ENCODE assay signal across 16 cellular contexts in genomic region chr13:100650321-100650720, GRCh38. TPM values are rescaled to one million over a fixed set of nuclear protein-coding genes. Genes with fewer than 3 reads are reported as not detected.
A peak's percentile ranks its signal among the peaks of the same experiment; 100 is the strongest.
DNase-seq lines count a peak whose midpoint lies in the region; FAIRE-seq and TF ChIP-seq lines count a peak whose summit lies in the region.
"Had no signal": no experiment of that assay in that cellular context is flagged by ENCODE, and none has a peak within 500 bp of the region (broad histone marks: within the 10 kb centered on the region; RNA-seq: fewer than 3 reads in every experiment).

No MANE protein-coding gene starts in this region.

- DNase-seq in NCI-H2107 treated with DMSO at 0.1 percent for 48 hours (lab: John Stamatoyannopoulos, UW; ENCODE audit: unreplicated experiment) (peak; percentile 65), bronchial epithelial cell (ENCODE audit: low read depth) (no peak), nucleus accumbens (lab: John Stamatoyannopoulos, UW) (peak in 54 of 56 donors; percentile 33 to 96 (median 80)), activated gamma-delta T cell treated with Interleukin-2 at 50 U/mL for 16 hours (no peak), cardiac septum (ENCODE audit: low spot score) (no peak)
- DNase-seq in activated CD8-positive, alpha-beta memory T cell treated with anti-CD3 and anti-CD28 coated beads for 24 hours: no peak
- no peak for DNase-seq in activated CD4-positive, alpha-beta T cell treated with anti-CD3 and anti-CD28 coated beads, Interleukin-2, amount 10 ng/mL, durations not matched to agents 7 days and 5 days
- DNase-seq: activated naive CD4-positive, alpha-beta T cell; COR-L47; GDM1; MM.1S; NCI-H510A treated with DMSO at 0.1 percent for 48 hours; SW 1271 had no signal

- H3K4me3 Mint-ChIP-seq in activated CD4-positive, alpha-beta T cell treated with anti-CD3 and anti-CD28 coated beads, Interleukin-2, amount 10 ng/mL, durations not matched to agents 7 days and 5 days: no peak overlapping the region
- H3K4me3 Mint-ChIP-seq: stimulated activated naive CD8-positive, alpha-beta T cell treated with anti-CD3 and anti-CD28 coated beads, Interleukin-15, Interleukin-2, amounts not matched to agents 100 ng/mL and 50 ng/mL, for 24 hours had no signal

- H3K27me3 ChIP-seq in bronchial epithelial cell (ENCODE audit: control insufficient read depth, insufficient read depth, low read length): no peaks in the 10 kb centered on the region

- H3K27me3 Mint-ChIP-seq in activated CD4-positive, alpha-beta T cell treated with anti-CD3 and anti-CD28 coated beads, Interleukin-2, amount 10 ng/mL, durations not matched to agents 7 days and 5 days: no peaks in the 10 kb centered on the region
- H3K27me3 Mint-ChIP-seq: stimulated activated naive CD8-positive, alpha-beta T cell treated with anti-CD3 and anti-CD28 coated beads, Interleukin-15, Interleukin-2, amounts not matched to agents 100 ng/mL and 50 ng/mL, for 24 hours had no signal

- H3K4me3 ChIP-seq in HEK293 (ENCODE audit: low read depth, low read length): no peak overlapping the region
- no peak overlapping the region for H3K4me3 ChIP-seq in bronchial epithelial cell (ENCODE audit: low read depth, low read length)

- no peak overlapping the region for H3K27ac ChIP-seq in HEK293 (ENCODE audit: extremely low read depth, low read depth, low read length)

- no peaks in the 10 kb centered on the region for H3K4me1 ChIP-seq in HEK293 (ENCODE audit: control insufficient read depth, insufficient read depth, low read length)

- intact Hi-C loops in cardiac septum (cut with DNase I): no loop called here

- peaks cover 0 to 9% of the 10 kb centered on the region in 2 experiments for H3K36me3 ChIP-seq in HEK293 (ENCODE audit: control insufficient read depth in 2 of 2, insufficient read depth in 1 of 2, low read length in 2 of 2)
- H3K36me3 ChIP-seq in bronchial epithelial cell (ENCODE audit: control insufficient read depth, insufficient read depth, low read length): peaks cover 1% of the 10 kb centered on the region

- FAIRE-seq in bronchial epithelial cell (lab: Jason Lieb, UNC): peak; percentile 52
- FAIRE-seq: RCC 7860 had no signal

- no peaks in the 10 kb centered on the region for H3K4me1 Mint-ChIP-seq in activated CD4-positive, alpha-beta T cell treated with anti-CD3 and anti-CD28 coated beads, Interleukin-2, amount 10 ng/mL, durations not matched to agents 7 days and 5 days

- H3K27ac Mint-ChIP-seq in activated CD4-positive, alpha-beta T cell treated with anti-CD3 and anti-CD28 coated beads, Interleukin-2, amount 10 ng/mL, durations not matched to agents 7 days and 5 days: no peak overlapping the region
- H3K27ac Mint-ChIP-seq: stimulated activated naive CD8-positive, alpha-beta T cell treated with anti-CD3 and anti-CD28 coated beads, Interleukin-15, Interleukin-2, amounts not matched to agents 100 ng/mL and 50 ng/mL, for 24 hours had no signal

- H3K9me3 Mint-ChIP-seq in activated CD4-positive, alpha-beta T cell treated with anti-CD3 and anti-CD28 coated beads, Interleukin-2, amount 10 ng/mL, durations not matched to agents 7 days and 5 days: no peaks in the 10 kb centered on the region
- H3K9me3 Mint-ChIP-seq: stimulated activated naive CD8-positive, alpha-beta T cell treated with anti-CD3 and anti-CD28 coated beads, Interleukin-15, Interleukin-2, amounts not matched to agents 100 ng/mL and 50 ng/mL, for 24 hours had no signal

- no peaks in the 10 kb centered on the region for H3K9me3 ChIP-seq in HEK293 (ENCODE audit: control insufficient read depth, insufficient read depth, low read depth, low read length)

- peaks cover 36% of the 10 kb centered on the region for H3K36me3 Mint-ChIP-seq in activated CD4-positive, alpha-beta T cell treated with anti-CD3 and anti-CD28 coated beads, Interleukin-2, amount 10 ng/mL, durations not matched to agents 7 days and 5 days (ENCODE audit: low read depth)

- no peak for TF ChIP-seq CTCF in HEK293 (tag by site-specific recombination; IDR thresholded peaks at IDR 0.05)
- no peak for TF ChIP-seq CTCF in bronchial epithelial cell (IDR thresholded peaks at IDR 0.05; ENCODE audit: insufficient read depth, low read length, severe bottlenecking)

- CTCF ChIA-PET in HEK293 (lab: Yijun Ruan, JAX): no interaction called here
- CTCF ChIA-PET in activated CD4-positive, alpha-beta T cell treated with anti-CD3 and anti-CD28 coated beads, Interleukin-2, amount 10 ng/mL, durations not matched to agents 7 days and 5 days (lab: Charles Lee): no interaction called here

- POLR2A ChIA-PET in HEK293 (lab: Yijun Ruan, JAX): no interaction called here
- POLR2A ChIA-PET in activated CD4-positive, alpha-beta T cell treated with anti-CD3 and anti-CD28 coated beads, Interleukin-2, amount 10 ng/mL, durations not matched to agents 7 days and 5 days (lab: Charles Lee): no interaction called here

TF ChIP-seq in HEK293, 187 proteins besides CTCF, POLR2A, EP300 and RAD21:
- no peak for TF ChIP-seq ZNF202 (tag by site-specific recombination; IDR thresholded peaks at IDR 0.05; ENCODE audit: borderline replicate concordance)
- no peak for TF ChIP-seq ZNF610 (tag by site-specific recombination; IDR thresholded peaks at IDR 0.05; ENCODE audit: borderline replicate concordance)
- 0 out of 2 replicates have a peak, but pooled peaks have one; percentile 18 for TF ChIP-seq SCRT2 (tag by site-specific recombination; IDR thresholded peaks at IDR 0.05)
- no peak for TF ChIP-seq HOXC10 (CRISPR knock-in tag; IDR thresholded peaks at IDR 0.05)
- no peak for TF ChIP-seq ZNF830 (tag by site-specific recombination; IDR thresholded peaks at IDR 0.05; ENCODE audit: low read depth)
- TF ChIP-seq ZNF768 (tag by site-specific recombination; IDR thresholded peaks at IDR 0.05): no peak

RNA-seq across cellular contexts. Expression of gene TMTC4, which starts 24.3 kb away (rescaled TPM):
- total RNA-seq in bronchial epithelial cell (15.7 and 17.1 TPM in 2 replicates), cardiac septum (7.8 TPM)
- total RNA-seq in activated CD4-positive, alpha-beta T cell treated with anti-CD3 and anti-CD28 coated beads, Interleukin-2, amount 10 ng/mL, durations not matched to agents 7 days and 5 days: 10 to 100 TPM; 27.1 to 28.4 TPM

Comparison
In these comparisons a context has a peak if more than half of its experiments do, and no peak if none do; other contexts are left out.
1. DNase-seq: peak in NCI-H2107 treated with DMSO at 0.1 percent for 48 hours (single experiment) and nucleus accumbens (54 of 56); none in bronchial epithelial cell (single experiment), activated gamma-delta T cell treated with Interleukin-2 at 50 U/mL for 16 hours (single experiment), activated CD8-positive, alpha-beta memory T cell treated with anti-CD3 and anti-CD28 coated beads for 24 hours (single experiment), activated CD4-positive, alpha-beta T cell treated with anti-CD3 and anti-CD28 coated beads, Interleukin-2, amount 10 ng/mL, durations not matched to agents 7 days and 5 days (single experiment) and cardiac septum (single experiment).